8 cellular contexts compared by ENCODE assay signal in the genomic region with DNA sequence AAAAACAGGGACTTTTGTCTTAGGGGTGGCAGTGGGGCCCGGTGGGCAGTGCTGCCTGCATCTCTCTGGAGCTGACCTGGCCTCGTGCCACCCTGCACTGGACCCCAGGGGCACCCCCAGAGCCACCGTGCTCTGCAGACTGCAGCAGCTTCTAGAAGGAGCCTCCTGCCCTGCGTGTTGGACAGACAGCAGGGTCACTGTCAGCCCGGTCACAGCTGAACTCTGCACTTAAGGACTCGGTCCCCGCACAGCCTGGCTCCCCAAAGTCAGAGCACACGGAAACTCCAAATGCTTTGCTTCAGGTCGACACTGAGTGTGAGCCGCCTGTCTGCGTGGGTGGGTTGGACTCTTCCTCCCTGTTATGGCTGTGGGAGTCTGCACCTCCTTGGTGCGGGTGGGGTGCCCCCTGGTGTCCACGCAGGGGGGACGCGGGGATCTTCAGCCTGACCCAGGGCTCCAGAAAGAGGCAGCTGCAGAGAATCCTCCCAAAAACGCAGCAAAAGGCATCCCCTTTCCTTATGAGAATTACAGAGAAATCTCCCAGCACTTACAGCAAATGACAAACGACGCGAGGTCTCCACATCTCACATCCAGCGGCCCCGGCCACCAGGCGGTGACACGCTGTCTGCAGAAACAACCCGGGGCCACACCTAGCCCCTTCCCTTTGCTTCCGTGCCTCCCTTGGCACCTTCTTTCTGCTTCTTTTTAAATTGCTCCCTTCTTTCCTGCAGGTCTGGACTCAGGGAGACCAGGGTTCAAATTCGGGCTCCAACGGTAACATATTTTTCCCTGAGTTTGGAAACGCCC. TPM values are rescaled to one million over a fixed set of nuclear protein-coding genes. Genes with fewer than 3 reads are reported as not detected.
DNase-seq lines count a peak whose midpoint lies in the region; ATAC-seq, FAIRE-seq and TF ChIP-seq lines count a peak whose summit lies in the region.

No MANE protein-coding gene starts in this region.

- 29% methylated on average over 28 of the region's 28 CpGs for WGBS in right cardiac atrium
- 26 to 39% (median 32%) methylated on average over 28 of the region's 28 CpGs for WGBS in small intestine, 3 donors

- POLR2A ChIA-PET in WTC11 (lab: Charles Lee) = interaction anchor here (0.7 kb wide), 1 partner anchor 155 kb away, joined by 3 read pairs; no protein-coding TSS in a partner anchor

- TF ChIP-seq CTCF in AG09309 (IDR thresholded peaks at IDR 0.05; ENCODE audit: control insufficient read depth, insufficient read depth, low read depth, low read length, missing control alignments) = peak; percentile 28
- peak; percentile 47; the same call in 1 of the 2 replicates for TF ChIP-seq CTCF in HFFc6 (IDR thresholded peaks at IDR 0.05)
- peak; percentile 55 for TF ChIP-seq CTCF in WTC11 (IDR thresholded peaks at IDR 0.05)

- DNase-seq in AG09309 (ENCODE audit: low read depth) = no peak
- no peak for DNase-seq in HFFc6
- peak; percentile 71 for DNase-seq in WTC11 (ENCODE audit: low spot score)
- peak; percentile 67 to 87 (median 86) for DNase-seq in right cardiac atrium
- DNase-seq in small intestine = peak; percentile 75
- no peak for DNase-seq in activated T-helper 1 cell treated with anti-CD3 and anti-CD28 coated beads, Interleukin-12 subunit alpha, Interleukin-12 subunit beta, Interleukin-2, Interleukin-4 antibody, amounts not matched to agents 30 ng/mL and 10 ng/mL and 1 ng/mL, durations not matched to agents 14 hours and 24 hours and 36 hours (ENCODE audit: low spot score)

- H3K36me3 Mint-ChIP-seq in HFFc6 (ENCODE audit: low read depth) (0 out of 2 replicates have a peak, but pooled peaks cover 3% of the 10 kb centered on the region), WTC11 (peaks cover 3% of the 10 kb centered on the region; the same call in 1 of the 2 replicates)
- H3K36me3 Mint-ChIP-seq in activated T-helper 1 cell treated with anti-CD3 and anti-CD28 coated beads, Interleukin-12 subunit alpha, Interleukin-12 subunit beta, Interleukin-2, Interleukin-4 antibody, amounts not matched to agents 30 ng/mL and 10 ng/mL and 1 ng/mL, durations not matched to agents 14 hours and 24 hours and 36 hours (ENCODE audit: low read depth) = no peaks in the 10 kb centered on the region

- H3K9me3 Mint-ChIP-seq in HFFc6 (peaks cover 37% of the 10 kb centered on the region), WTC11 (peaks cover 14% of the 10 kb centered on the region)
- H3K9me3 Mint-ChIP-seq in activated T-helper 1 cell treated with anti-CD3 and anti-CD28 coated beads, Interleukin-12 subunit alpha, Interleukin-12 subunit beta, Interleukin-2, Interleukin-4 antibody, amounts not matched to agents 30 ng/mL and 10 ng/mL and 1 ng/mL, durations not matched to agents 14 hours and 24 hours and 36 hours = peaks cover 7% of the 10 kb centered on the region

- H3K27me3 ChIP-seq in right cardiac atrium (ENCODE audit: control insufficient read depth, insufficient read depth) (no peaks in the 10 kb centered on the region), small intestine (ENCODE audit: control insufficient read depth in 2 of 2, insufficient read depth in 2 of 2, low read length in 2 of 2) (no peaks in the 10 kb centered on the region)

- no peak overlapping the region for H3K4me3 ChIP-seq in AG09309 (ENCODE audit: control insufficient read depth, low read depth, low read length)
- H3K4me3 ChIP-seq in right cardiac atrium (ENCODE audit: low read length) = no peak overlapping the region
- no peak overlapping the region for H3K4me3 ChIP-seq in small intestine (ENCODE audit: low read depth in 1 of 2, low read length in 2 of 2)

- H3K4me3 Mint-ChIP-seq in HFFc6 = no peak overlapping the region
- H3K4me3 Mint-ChIP-seq in WTC11 = no peak overlapping the region
- no peak overlapping the region for H3K4me3 Mint-ChIP-seq in activated T-helper 1 cell treated with anti-CD3 and anti-CD28 coated beads, Interleukin-12 subunit alpha, Interleukin-12 subunit beta, Interleukin-2, Interleukin-4 antibody, amounts not matched to agents 30 ng/mL and 10 ng/mL and 1 ng/mL, durations not matched to agents 14 hours and 24 hours and 36 hours

- H3K27ac Mint-ChIP-seq in HFFc6 (no peak overlapping the region), WTC11 (no peak overlapping the region)
- H3K27ac Mint-ChIP-seq in activated T-helper 1 cell treated with anti-CD3 and anti-CD28 coated beads, Interleukin-12 subunit alpha, Interleukin-12 subunit beta, Interleukin-2, Interleukin-4 antibody, amounts not matched to agents 30 ng/mL and 10 ng/mL and 1 ng/mL, durations not matched to agents 14 hours and 24 hours and 36 hours = no peak overlapping the region

- H3K4me1 Mint-ChIP-seq in HFFc6 (ENCODE audit: low read depth) (no peaks in the 10 kb centered on the region), WTC11 (no peaks in the 10 kb centered on the region)
- H3K4me1 Mint-ChIP-seq in activated T-helper 1 cell treated with anti-CD3 and anti-CD28 coated beads, Interleukin-12 subunit alpha, Interleukin-12 subunit beta, Interleukin-2, Interleukin-4 antibody, amounts not matched to agents 30 ng/mL and 10 ng/mL and 1 ng/mL, durations not matched to agents 14 hours and 24 hours and 36 hours (ENCODE audit: low read depth) = peaks cover 3% of the 10 kb centered on the region

- H3K36me3 ChIP-seq in small intestine (ENCODE audit: control insufficient read depth in 2 of 2, insufficient read depth in 2 of 2, low read length in 2 of 2) = no peaks in the 10 kb centered on the region

- H3K4me1 ChIP-seq in right cardiac atrium (ENCODE audit: control insufficient read depth, insufficient read depth, low read length) = no peaks in the 10 kb centered on the region
- no peaks in the 10 kb centered on the region for H3K4me1 ChIP-seq in small intestine (ENCODE audit: control insufficient read depth in 2 of 2, insufficient read depth in 1 of 2, low read depth in 1 of 2, low read length in 1 of 2)

- no peak overlapping the region for H3K27ac ChIP-seq in right cardiac atrium (ENCODE audit: low read length)
- H3K27ac ChIP-seq in small intestine (ENCODE audit: low read depth in 1 of 2, low read length in 1 of 2) = no peak overlapping the region

- CTCF ChIA-PET in WTC11 (lab: Charles Lee) = interaction anchor here (0.6 to 2.4 kb wide), 10 partner anchors 24 to 225 kb away, joined by 3 to 20 read pairs (median 6); no protein-coding TSS in a partner anchor

- ATAC-seq in WTC11 (peak; percentile 88), right cardiac atrium (peak; percentile 94 to 97), HG03439 (IDR thresholded peaks at IDR 0.05; ENCODE audit: unreplicated experiment) (no peak), GM18517 (IDR thresholded peaks at IDR 0.05; ENCODE audit: unreplicated experiment) (no peak)

- FAIRE-seq in small intestine (lab: Jason Lieb, UNC) = no peak

- intact Hi-C loops in right cardiac atrium (cut with DNase I) = loop anchor here in 3 of 4 donors (2.0 to 10.0 kb wide), 3 partner anchors 161 to 205 kb away; no protein-coding TSS in a partner anchor
- intact Hi-C loops in activated T-helper 1 cell treated with anti-CD3 and anti-CD28 coated beads, Interleukin-12 subunit alpha, Interleukin-12 subunit beta, Interleukin-2, Interleukin-4 antibody, amounts not matched to agents 30 ng/mL and 10 ng/mL and 1 ng/mL, durations not matched to agents 14 hours and 24 hours and 36 hours (cut with micrococcal nuclease) = loop anchor here (2.0 to 5.0 kb wide), 2 partner anchors 155 to 204 kb away; no protein-coding TSS in a partner anchor

- no peaks in the 10 kb centered on the region for H3K9me3 ChIP-seq in right cardiac atrium (ENCODE audit: control insufficient read depth, low read length)
- H3K9me3 ChIP-seq in small intestine (ENCODE audit: control insufficient read depth, low read depth) = no peaks in the 10 kb centered on the region

- H3K27me3 Mint-ChIP-seq in HFFc6 (ENCODE audit: insufficient read depth) (no peaks in the 10 kb centered on the region), WTC11 (ENCODE audit: low read depth) (no peaks in the 10 kb centered on the region)
- H3K27me3 Mint-ChIP-seq in activated T-helper 1 cell treated with anti-CD3 and anti-CD28 coated beads, Interleukin-12 subunit alpha, Interleukin-12 subunit beta, Interleukin-2, Interleukin-4 antibody, amounts not matched to agents 30 ng/mL and 10 ng/mL and 1 ng/mL, durations not matched to agents 14 hours and 24 hours and 36 hours (ENCODE audit: insufficient read depth) = no peaks in the 10 kb centered on the region

TF ChIP-seq in WTC11, 78 proteins besides CTCF, POLR2A, EP300 and RAD21 (continues in another document):
- TF ChIP-seq ATF1 (CRISPR knock-in tag; IDR thresholded peaks at IDR 0.05) = no peak
- peak; percentile 41; the same call in 1 of the 2 replicates for TF ChIP-seq GABPB1 (CRISPR knock-in tag; IDR thresholded peaks at IDR 0.05)
- no peak for TF ChIP-seq ZNF232 (CRISPR knock-in tag; IDR thresholded peaks at IDR 0.05)
- TF ChIP-seq ZNF512 (CRISPR knock-in tag; IDR thresholded peaks at IDR 0.05; ENCODE audit: borderline replicate concordance) = no peak

RNA-seq across cellular contexts. Expression of gene DACT2, which starts 36.3 kb away (rescaled TPM):
- total RNA-seq in HFFc6 (2021; fragmentation: NEBNext Ultra II Directional; extraction: Animal tissue kit (Norgen Biotek cat#: 25700)) = not detected
- total RNA-seq in WTC11 (2021) (3.4 to 4.9 TPM (median 3.8 TPM) in 3 replicates), right cardiac atrium (1 to 10 TPM; 1.6 to 2.4 (median 2.1) TPM)
- polyA plus RNA-seq in right cardiac atrium (1.4 TPM), small intestine (under 1 TPM in 2 of 3 donors, not detected in 1; 0.48 to 0.54 TPM)
- 2.1 and 2.3 TPM in 2 replicates for total RNA-seq in activated T-helper 1 cell treated with anti-CD3 and anti-CD28 coated beads, Interleukin-12 subunit alpha, Interleukin-12 subunit beta, Interleukin-2, Interleukin-4 antibody, amounts not matched to agents 30 ng/mL and 10 ng/mL and 1 ng/mL, durations not matched to agents 14 hours and 24 hours and 36 hours

Comparison
In these comparisons a context has a peak if more than half of its experiments do, and no peak if none do; other contexts are left out.
1. DNase-seq: peak in WTC11 (single experiment), right cardiac atrium (3 of 3) and small intestine (single experiment); none in AG09309 (single experiment), HFFc6 (single experiment) and activated T-helper 1 cell treated with anti-CD3 and anti-CD28 coated beads, Interleukin-12 subunit alpha, Interleukin-12 subunit beta, Interleukin-2, Interleukin-4 antibody, amounts not matched to agents 30 ng/mL and 10 ng/mL and 1 ng/mL, durations not matched to agents 14 hours and 24 hours and 36 hours (single experiment).
2. ATAC-seq: peak in WTC11 (single experiment) and right cardiac atrium (2 of 2); none in HG03439 (single experiment) and GM18517 (single experiment).
3. Peak in every context shown above with its lines, with median percentiles within 50 percentile points of each other: CTCF ChIP-seq.